Comparison of ENCODE assay signal across 8 cellular contexts in the genomic region with DNA sequence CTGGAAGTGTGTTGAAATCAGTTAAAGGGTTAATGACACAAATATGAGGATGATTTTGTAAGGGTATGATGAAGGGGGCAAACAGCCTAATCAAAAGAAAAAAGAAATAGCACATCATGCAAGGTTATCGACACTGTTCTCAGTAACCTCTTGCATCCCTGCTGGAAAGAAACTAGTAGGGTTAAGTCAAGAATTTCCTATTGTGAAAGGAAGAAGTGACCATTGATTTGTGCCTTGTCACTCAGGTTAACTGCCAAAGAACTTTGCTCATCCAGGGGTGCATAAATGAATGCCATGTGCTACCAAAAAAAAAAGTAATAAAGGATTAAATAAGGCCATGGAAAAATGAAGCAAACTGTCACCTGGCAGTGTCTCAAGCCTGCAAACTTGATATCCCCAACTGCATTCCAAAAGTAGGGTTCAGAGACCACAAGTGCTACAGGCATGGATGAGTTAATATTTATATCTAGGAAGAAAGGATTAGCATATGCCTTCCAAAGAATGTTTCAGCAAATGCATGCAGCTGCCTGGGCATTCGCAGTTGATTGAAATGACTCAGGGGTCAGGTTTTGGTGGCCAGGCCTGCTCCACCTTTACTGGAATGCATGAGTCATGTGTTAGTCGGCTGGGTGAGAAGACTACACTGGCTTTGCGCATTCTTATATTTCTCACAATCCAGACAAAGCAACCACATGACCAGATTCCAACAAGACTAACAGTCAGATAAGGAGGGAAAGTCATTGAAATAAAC.
DNase-seq lines count a peak whose midpoint lies in the region; ATAC-seq, FAIRE-seq and TF ChIP-seq lines count a peak whose summit lies in the region.

No MANE protein-coding gene starts in this region.

- WGBS in right lobe of liver (ENCODE audit: insufficient coverage, low coverage, low lambda C conversion rate, missing lambda C conversion rate) = 42% methylated on average over 4 of the region's 4 CpGs

- no peaks in the 10 kb centered on the region for H3K36me3 Mint-ChIP-seq in brain

- no peaks in the 10 kb centered on the region for H3K4me1 ChIP-seq in right lobe of liver

- no peak for FAIRE-seq in GM19239 (lab: Jason Lieb, UNC)

- no peaks in the 10 kb centered on the region for H3K36me3 ChIP-seq in right lobe of liver

- no peak overlapping the region for H3K4me3 ChIP-seq in right lobe of liver

- peak overlapping the region in 2 of 5 experiments; percentile 5 to 45 for H3K4me3 Mint-ChIP-seq in brain

- ATAC-seq in right lobe of liver (peak; percentile 30 to 96 (median 71)), GM18868 (IDR thresholded peaks at IDR 0.05; ENCODE audit: unreplicated experiment) (no peak), HG02642 (IDR thresholded peaks at IDR 0.05; ENCODE audit: poor library complexity, unreplicated experiment) (no peak), GM21576 (IDR thresholded peaks at IDR 0.05; ENCODE audit: unreplicated experiment) (no peak)

- no peaks in the 10 kb centered on the region for H3K9me3 ChIP-seq in right lobe of liver

- peak; percentile 39 for DNase-seq in stimulated activated CD4-positive, alpha-beta T cell treated with anti-CD3 and anti-CD28 coated beads, Interleukin-15, amount 100 ng/mL, for 24 hours
- DNase-seq in stimulated activated CD4-positive, alpha-beta T cell treated with anti-CD3 and anti-CD28 coated beads, Interleukin-4, amount 100 ng/mL, for 1 hour = no peak
- DNase-seq in right lobe of liver (peak in 1 of 3 donors; percentile 38), GM19239 (ENCODE audit: insufficient read length, low spot score) (no peak)

- TF ChIP-seq POLR2A in right lobe of liver (IDR thresholded peaks at IDR 0.05) = no peak

- TF ChIP-seq CTCF in brain (conservative IDR thresholded peaks at IDR 0.05) (no peak), right lobe of liver (IDR thresholded peaks at IDR 0.05) (no peak)

- intact Hi-C loops in right lobe of liver (cut with DNase I) = no loop called here

- no peak overlapping the region for H3K27ac ChIP-seq in right lobe of liver

- peaks cover 0 to 6% (median 0%) of the 10 kb centered on the region in 5 experiments for H3K9me3 Mint-ChIP-seq in brain

- H3K27me3 Mint-ChIP-seq in brain = peaks cover 4% of the 10 kb centered on the region

- no peaks in the 10 kb centered on the region for H3K27me3 ChIP-seq in right lobe of liver

- H3K27ac Mint-ChIP-seq in brain = peak overlapping the region in 3 of 5 experiments; percentile 91 to 96 (median 95)

- H3K4me1 Mint-ChIP-seq in brain = peaks cover 35% of the 10 kb centered on the region

Comparison
In these comparisons a context has a peak if more than half of its experiments do, and no peak if none do; other contexts are left out.
1. ATAC-seq: peak in right lobe of liver (4 of 4); none in GM18868 (single experiment), HG02642 (single experiment) and GM21576 (single experiment).